20 cellular contexts compared by ENCODE assay signal in genomic region chr14:50971122-50971781, GRCh38.
"Had no signal": no experiment of that assay in that cellular context is flagged by ENCODE, and none has a peak within 500 bp of the region (broad histone marks: within the 10 kb centered on the region; RNA-seq: fewer than 3 reads in every experiment).

No MANE protein-coding gene starts in this region.

- H3K4me1 Mint-ChIP-seq: natural killer cell; stimulated activated naive B cell treated with anti-CD40 and anti-IgM and Interleukin-4, amounts not matched to agents 10 μg/mL and 1 μg/mL and 100 μg/mL, for 72 hours had no signal

- ATAC-seq: gastroesophageal sphincter; left lobe of liver; mucosa of descending colon; natural killer cell; stimulated activated naive B cell treated with anti-CD40 and anti-IgM and Interleukin-4, amounts not matched to agents 10 μg/mL and 1 μg/mL and 100 μg/mL, for 72 hours had no signal

- H3K4me3 Mint-ChIP-seq: natural killer cell; neural crest cell; stimulated activated naive B cell treated with anti-CD40 and anti-IgM and Interleukin-4, amounts not matched to agents 10 μg/mL and 1 μg/mL and 100 μg/mL, for 72 hours had no signal

- DNase-seq: dermis blood vessel endothelial cell; esophagus squamous epithelium; foreskin fibroblast; glutamatergic neuron; islet precursor cell; mammary epithelial cell; mucosa of descending colon; natural killer cell; nucleus accumbens; ovary; sigmoid colon; stimulated activated CD4-positive, alpha-beta T cell treated with anti-CD3 and anti-CD28 coated beads, Interleukin-2, amount 100 ng/mL, for 24 hours; stimulated activated CD4-positive, alpha-beta T cell treated with anti-CD3 and anti-CD28 coated beads, Interleukin-4, amount 100 ng/mL, for 4 hours; stimulated activated naive B cell treated with anti-CD40 and anti-IgM and Interleukin-4, amounts not matched to agents 10 μg/mL and 1 μg/mL and 100 μg/mL, for 72 hours; stomach; substantia nigra; transverse colon had no signal

- H3K27ac Mint-ChIP-seq: natural killer cell; stimulated activated naive B cell treated with anti-CD40 and anti-IgM and Interleukin-4, amounts not matched to agents 10 μg/mL and 1 μg/mL and 100 μg/mL, for 72 hours had no signal

- H3K36me3 Mint-ChIP-seq: natural killer cell; stimulated activated naive B cell treated with anti-CD40 and anti-IgM and Interleukin-4, amounts not matched to agents 10 μg/mL and 1 μg/mL and 100 μg/mL, for 72 hours had no signal

- H3K9me3 Mint-ChIP-seq: natural killer cell; neural crest cell; stimulated activated naive B cell treated with anti-CD40 and anti-IgM and Interleukin-4, amounts not matched to agents 10 μg/mL and 1 μg/mL and 100 μg/mL, for 72 hours had no signal
